7 cellular contexts compared by ENCODE assay signal in genomic region chr4:37467223-37467622, GRCh38.
"Had no signal": no experiment of that assay in that cellular context is flagged by ENCODE, and none has a peak within 500 bp of the region (broad histone marks: within the 10 kb centered on the region; RNA-seq: fewer than 3 reads in every experiment).

No MANE protein-coding gene starts in this region.

- DNase-seq: GM23248, GOT3, H7, HCEC 1CT, IMR-90, KG1 had no signal

- ATAC-seq: K562 had no signal
